Comparison of ENCODE assay signal across 8 cellular contexts in the genomic region with DNA sequence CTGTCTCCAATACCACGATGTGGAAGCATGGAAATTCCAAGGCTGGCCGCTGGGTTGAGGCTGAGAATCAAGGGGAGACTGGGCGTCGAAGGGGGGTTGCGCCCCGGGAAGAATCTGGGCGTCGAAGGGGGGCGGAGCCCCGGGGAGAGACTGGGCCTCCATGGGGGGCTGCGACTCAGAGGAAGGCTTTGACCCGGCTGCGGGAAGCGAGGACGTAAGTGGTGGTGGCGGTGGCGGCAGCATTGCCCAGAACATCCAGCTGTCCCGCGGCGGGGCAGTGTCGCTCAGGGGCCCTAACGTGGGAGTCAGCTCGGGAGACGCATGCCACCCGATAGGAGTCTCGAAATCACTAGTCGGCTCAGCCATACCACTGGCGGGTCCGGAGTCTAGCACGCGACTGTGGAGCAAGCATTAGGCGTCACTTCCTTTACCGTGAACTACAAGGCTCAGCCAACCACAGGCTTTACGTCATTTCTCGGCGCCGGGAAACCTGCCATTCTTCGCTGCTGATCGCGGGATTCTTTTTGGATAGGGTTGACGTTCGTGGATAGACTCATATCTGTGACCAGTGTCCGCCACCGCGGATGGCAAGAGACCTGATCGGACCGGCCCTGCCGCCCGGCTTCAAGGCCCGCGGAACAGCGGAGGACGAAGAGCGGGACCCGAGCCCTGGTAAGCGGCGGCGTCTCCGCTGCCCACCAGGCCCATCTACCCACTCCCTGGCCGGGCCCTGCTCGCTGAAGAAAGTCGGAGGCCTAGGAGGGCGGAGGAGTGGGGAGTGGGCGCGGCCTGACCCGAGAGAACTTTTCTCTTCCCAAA. TPM values are rescaled to one million over a fixed set of nuclear protein-coding genes. Genes with fewer than 3 reads are reported as not detected.
A peak's percentile ranks its signal among the peaks of the same experiment; 100 is the strongest.
DNase-seq lines count a peak whose midpoint lies in the region; ATAC-seq and TF ChIP-seq lines count a peak whose summit lies in the region.

A gene with protein sequence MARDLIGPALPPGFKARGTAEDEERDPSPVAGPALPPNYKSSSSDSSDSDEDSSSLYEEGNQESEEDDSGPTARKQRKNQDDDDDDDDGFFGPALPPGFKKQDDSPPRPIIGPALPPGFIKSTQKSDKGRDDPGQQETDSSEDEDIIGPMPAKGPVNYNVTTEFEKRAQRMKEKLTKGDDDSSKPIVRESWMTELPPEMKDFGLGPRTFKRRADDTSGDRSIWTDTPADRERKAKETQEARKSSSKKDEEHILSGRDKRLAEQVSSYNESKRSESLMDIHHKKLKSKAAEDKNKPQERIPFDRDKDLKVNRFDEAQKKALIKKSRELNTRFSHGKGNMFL (plus strand): TSS at position 468 of the 819 bp plus-strand sequence. CDS start 117 bp downstream, at position 585.
A gene (minus strand): TSS at position 401 of the 819 bp plus-strand sequence. CDS start 35 bp downstream, at position 366.

- in situ Hi-C loops in GM13976 (cut with MboI; ENCODE audit: low sequenced_read_pairs, unreplicated experiment), result no loop called here

- no peaks in the 10 kb centered on the region for H3K4me1 ChIP-seq in urinary bladder (ENCODE audit: insufficient read depth)

- TF ChIP-seq CTCF in GM13976 (IDR thresholded peaks at IDR 0.05; ENCODE audit: borderline replicate concordance, control extremely low read depth, extremely low read depth, insufficient read depth, missing control alignments), result no peak
- no peak for TF ChIP-seq CTCF in progenitor cell of endocrine pancreas (IDR thresholded peaks at IDR 0.05; ENCODE audit: unreplicated experiment)

- peaks cover 12% of the 10 kb centered on the region for H3K36me3 Mint-ChIP-seq in T-cell
- peaks cover 5% of the 10 kb centered on the region for H3K36me3 Mint-ChIP-seq in progenitor cell of endocrine pancreas (ENCODE audit: insufficient read depth)

- H3K9me3 Mint-ChIP-seq in T-cell (no peaks in the 10 kb centered on the region), progenitor cell of endocrine pancreas (ENCODE audit: low read depth) (no peaks in the 10 kb centered on the region)

- H3K36me3 ChIP-seq in urinary bladder (ENCODE audit: insufficient read depth), result peaks cover 3% of the 10 kb centered on the region

- under 1% methylated on average over 66 of the region's 66 CpGs for WGBS in urinary bladder

- peak within 1 kb of the TSS; percentile 61 for H3K27ac ChIP-seq in urinary bladder (ENCODE audit: low read depth)

- H3K4me3 Mint-ChIP-seq in T-cell (peak within 1 kb of the TSS; percentile 96 to 99 (median 98)), progenitor cell of endocrine pancreas (ENCODE audit: low read depth) (peak within 1 kb of the TSS; percentile 99)

- DNase-seq in GM13976 (ENCODE audit: low spot score) (peak; percentile 98), NCI-H146 (lab: John Stamatoyannopoulos, UW) (peak; percentile 90), T-cell (peak; percentile 70 to 96 (median 91)), amniotic stem cell (lab: John Stamatoyannopoulos, UW) (peak; percentile 87), left ventricle myocardium superior (peak; percentile 93), progenitor cell of endocrine pancreas (ENCODE audit: low spot score, unreplicated experiment) (peak; percentile 76)

- intact Hi-C loops in left ventricle myocardium superior (cut with micrococcal nuclease), result no loop called here

- peak within 1 kb of the TSS; percentile 84 for H3K4me3 ChIP-seq in urinary bladder (ENCODE audit: low read depth, low read length)

- POLR2A ChIA-PET in T-cell (lab: Charles Lee), result interaction anchor here in 1 of 2 donors (0.6 kb wide), 1 partner anchor 71 kb away, joined by 3 read pairs; no protein-coding TSS in a partner anchor

- ATAC-seq in HG02840 (IDR thresholded peaks at IDR 0.05; ENCODE audit: low FRiP score, unreplicated experiment) (peak; percentile 92), T-cell (replicated peaks in 1 of 4) (peak; percentile 96 to 98 (median 98)), left ventricle myocardium superior (peak; percentile 98)

- H3K4me1 Mint-ChIP-seq in T-cell (peaks cover 61 to 70% (median 66%) of the 10 kb centered on the region in 3 donors), progenitor cell of endocrine pancreas (ENCODE audit: low read depth) (peaks cover 26% of the 10 kb centered on the region)

- H3K27me3 Mint-ChIP-seq in T-cell (no peaks in the 10 kb centered on the region), progenitor cell of endocrine pancreas (no peaks in the 10 kb centered on the region)

- CTCF ChIA-PET in T-cell (lab: Charles Lee), result interaction anchor here in 1 of 2 donors (0.5 to 1.2 kb wide), 3 partner anchors 71 to 505 kb away, joined by 3 to 4 read pairs (median 3); no protein-coding TSS in a partner anchor

- H3K27ac Mint-ChIP-seq in T-cell, result peak within 1 kb of the TSS; percentile 88 to 95
- H3K27ac Mint-ChIP-seq in progenitor cell of endocrine pancreas, result peak within 1 kb of the TSS; percentile 100

RNA-seq across cellular contexts. Expression of the first gene that starts in this region (rescaled TPM):
- total RNA-seq in T-cell (10 to 100 TPM; 28.0 to 37.8 (median 31.7) TPM), left ventricle myocardium superior (10.7 TPM), progenitor cell of endocrine pancreas (28.9 and 32.7 TPM in 2 replicates), urinary bladder (46.8 TPM)
- 19.1 TPM for polyA plus RNA-seq in urinary bladder

RNA-seq across cellular contexts. Expression of the second gene that starts in this region (rescaled TPM):
- total RNA-seq in T-cell, result 1 to 10 TPM; 3.1 to 4.9 (median 4.0) TPM
- 2.9 TPM for total RNA-seq in left ventricle myocardium superior
- 8.4 and 8.8 TPM in 2 replicates for total RNA-seq in progenitor cell of endocrine pancreas
- total RNA-seq in urinary bladder, result 8.8 TPM
- 3.5 TPM for polyA plus RNA-seq in urinary bladder

Comparison
In these comparisons a context has a peak if more than half of its experiments do, and no peak if none do; other contexts are left out.
1. Peak in every context shown above with its lines: DNase-seq, ATAC-seq, H3K4me3 ChIP-seq and H3K27ac ChIP-seq.